ENCODE assay signal across 19 cellular contexts in genomic region chr5:72860499-72860898, GRCh38. TPM values are rescaled to one million over a fixed set of nuclear protein-coding genes. Genes with fewer than 3 reads are reported as not detected.
DNase-seq lines count a peak whose midpoint lies in the region; ATAC-seq, FAIRE-seq and TF ChIP-seq lines count a peak whose summit lies in the region.
"Had no signal": no experiment of that assay in that cellular context is flagged by ENCODE, and none has a peak within 500 bp of the region (broad histone marks: within the 10 kb centered on the region; RNA-seq: fewer than 3 reads in every experiment).

No MANE protein-coding gene starts in this region.

- H3K36me3 ChIP-seq in ACC112 (ENCODE audit: insufficient read depth, low read length) (peaks cover 66% of the 10 kb centered on the region), GM23338 (ENCODE audit: insufficient read depth) (peaks cover 70% of the 10 kb centered on the region), K562 (ENCODE audit: control insufficient read depth, insufficient read depth, low read length) (peaks cover 93% of the 10 kb centered on the region), left ventricle myocardium inferior (peaks cover 72% of the 10 kb centered on the region)
- H3K36me3 ChIP-seq in CD4-positive, alpha-beta memory T cell (ENCODE audit: insufficient read depth, low read length): peaks cover 25% of the 10 kb centered on the region
- H3K36me3 ChIP-seq: uterus had no signal

- FAIRE-seq in K562 (lab: Jason Lieb, UNC) (peak; percentile 37), HTR-8/SVneo (lab: Jason Lieb, UNC) (no peak)
- FAIRE-seq: GM18507 had no signal

- TF ChIP-seq CTCF in GM23338 (conservative IDR thresholded peaks at IDR 0.05; ENCODE audit: low read depth in 2 of 2) (no peak), K562 (IDR thresholded peaks at IDR 0.05 in 2 of 3, conservative IDR thresholded peaks at IDR 0.05 in 1 of 3; ENCODE audit: insufficient read depth in 2 of 3, low read depth in 1 of 3, low read length in 3 of 3) (no peak), left ventricle myocardium inferior (IDR thresholded peaks at IDR 0.05; ENCODE audit: borderline replicate concordance) (no peak)

- H4K20me1 ChIP-seq in GM23338 (replicated peaks; ENCODE audit: insufficient read depth) (peaks cover 28% of the 10 kb centered on the region; the same call in 1 of the 2 replicates), K562 (replicated peaks; ENCODE audit: control insufficient read depth, insufficient read depth, low read length) (0 out of 2 replicates have a peak, but pooled peaks cover 3% of the 10 kb centered on the region)

- intact Hi-C loops in K562 (cut with micrococcal nuclease) (no loop called here), left ventricle myocardium inferior (cut with micrococcal nuclease) (no loop called here)
- intact Hi-C loops in CD4-positive, alpha-beta memory T cell (cut with micrococcal nuclease): no loop called here

- no peaks in the 10 kb centered on the region for H3K4me1 Mint-ChIP-seq in GM23338
- peaks cover 23 to 54% (median 32%) of the 10 kb centered on the region in 4 donors for H3K4me1 Mint-ChIP-seq in CD4-positive, alpha-beta memory T cell
- H3K4me1 Mint-ChIP-seq: mesothelial cell of epicardium had no signal

- in situ Hi-C loops in K562 (cut with MboI): no loop called here

- no peak for TF ChIP-seq POLR2A in K562 (conservative IDR thresholded peaks at IDR 0.05)

- H3K4me2 ChIP-seq in GM23338 (no peak overlapping the region), K562 (ENCODE audit: insufficient read depth, low read length) (no peak overlapping the region)
- H3K4me2 ChIP-seq: BLaER1 treated with 17β-estradiol and CSF1 and Interleukin-3, amounts not matched to agents 10 nM and 100 nM had no signal

- peaks cover 5% of the 10 kb centered on the region for H3K27me3 Mint-ChIP-seq in GM23338 (ENCODE audit: insufficient read depth, low read depth, poor library complexity)
- H3K27me3 Mint-ChIP-seq in CD4-positive, alpha-beta memory T cell: no peaks in the 10 kb centered on the region

- H3K4me3 Mint-ChIP-seq in GM23338: no peak overlapping the region
- no peak overlapping the region for H3K4me3 Mint-ChIP-seq in CD4-positive, alpha-beta memory T cell
- H3K4me3 Mint-ChIP-seq: mesothelial cell of epicardium had no signal

- ATAC-seq in GM23338 (no peak), K562 (no peak; the same call in 2 of the 3 replicates)
- no peak for ATAC-seq in stimulated activated naive CD8-positive, alpha-beta T cell treated with anti-CD3 and anti-CD28 coated beads, Interleukin-15, Interleukin-2, amounts not matched to agents 100 U/mL and 50 U/mL, for 24 hours

- peak overlapping the region; percentile 4; the same call in 1 of the 2 replicates for H3K27ac ChIP-seq in ACC112 (ENCODE audit: low read depth, low read length)
- no peak overlapping the region for H3K27ac ChIP-seq in GM23338 (ENCODE audit: low read depth)
- H3K27ac ChIP-seq in K562 (ENCODE audit: extremely low read depth, low read depth, low read length): 0 out of 3 replicates have a peak overlapping the region, but pooled peaks have one; percentile 16
- H3K27ac ChIP-seq in left ventricle myocardium inferior (replicated peaks): peak overlapping the region; percentile 34
- H3K27ac ChIP-seq in CD4-positive, alpha-beta memory T cell (ENCODE audit: low read depth, low read length): no peak overlapping the region
- H3K27ac ChIP-seq: BLaER1 treated with 17β-estradiol and CSF1 and Interleukin-3, amounts not matched to agents 10 nM and 100 nM; parathyroid adenoma; SK-N-MC; VCaP had no signal

- H3K79me2 ChIP-seq in ACC112 (ENCODE audit: control insufficient read depth, insufficient read depth, low read length, unreplicated experiment): peaks cover 81% of the 10 kb centered on the region
- peaks cover 73% of the 10 kb centered on the region for H3K79me2 ChIP-seq in GM23338 (replicated peaks; ENCODE audit: insufficient read depth)
- peaks cover 60% of the 10 kb centered on the region for H3K79me2 ChIP-seq in K562 (ENCODE audit: control insufficient read depth, insufficient read depth, low read length)

- H3K27ac Mint-ChIP-seq in GM23338: 0 out of 2 replicates have a peak overlapping the region, but pooled peaks have one; percentile 36
- peak overlapping the region in 1 of 7 donors; percentile 54 for H3K27ac Mint-ChIP-seq in CD4-positive, alpha-beta memory T cell

- 75% methylated on average over 4 of the region's 4 CpGs for WGBS in K562 (ENCODE audit: insufficient coverage, low coverage, missing lambda C conversion rate)

- H3K9me1 ChIP-seq in K562 (ENCODE audit: control insufficient read depth, insufficient read depth, low read length): no peaks in the 10 kb centered on the region

- H2AFZ ChIP-seq in ACC112 (ENCODE audit: low read length, unreplicated experiment) (no peak overlapping the region), GM23338 (no peak overlapping the region), K562 (ENCODE audit: low read depth, low read length) (no peak overlapping the region)
- H2AFZ ChIP-seq: parathyroid adenoma had no signal

- no peaks in the 10 kb centered on the region for H3K9me2 ChIP-seq in GM23338 (ENCODE audit: insufficient read depth)

- H3K9ac ChIP-seq in K562 (ENCODE audit: insufficient read depth in 1 of 2, low read depth in 2 of 2, low read length in 2 of 2): no peak overlapping the region
- H3K9ac ChIP-seq: BLaER1 treated with 17β-estradiol and CSF1 and Interleukin-3, amounts not matched to agents 10 nM and 100 nM; parathyroid adenoma had no signal

- POLR2A ChIA-PET in K562 (lab: Yijun Ruan, JAX): interaction anchor here (0.7 to 2.1 kb wide), 2 partner anchors 11 to 226 kb away, joined by 4 to 15 read pairs; no protein-coding TSS in a partner anchor
- POLR2A ChIA-PET in CD4-positive, alpha-beta memory T cell (lab: Charles Lee; ENCODE audit: partially characterized antibody): interaction anchor here (0.7 to 1.2 kb wide), 3 partner anchors 12 to 617 kb away, joined by 3 to 5 read pairs (median 3); no protein-coding TSS in a partner anchor

- no peak for TF ChIP-seq RAD21 in K562 (CRISPR knock-in tag; conservative IDR thresholded peaks at IDR 0.05 in 1 of 2, IDR thresholded peaks at IDR 0.05 in 1 of 2)

- H3K9me3 ChIP-seq in K562 (replicated peaks; ENCODE audit: control insufficient read depth, insufficient read depth, low read depth, low read length): no peaks in the 10 kb centered on the region
- H3K9me3 ChIP-seq in left ventricle myocardium inferior (replicated peaks): no peaks in the 10 kb centered on the region
- no peaks in the 10 kb centered on the region for H3K9me3 ChIP-seq in CD4-positive, alpha-beta memory T cell (ENCODE audit: control insufficient read depth in 1 of 2, low read length in 2 of 2)
- H3K9me3 ChIP-seq: BLaER1 treated with 17β-estradiol and CSF1 and Interleukin-3, amounts not matched to agents 10 nM and 100 nM; HAP-1; uterus had no signal

- H3K27me3 ChIP-seq in ACC112 (ENCODE audit: insufficient read depth, low read length) (no peaks in the 10 kb centered on the region), GM23338 (ENCODE audit: insufficient read depth) (no peaks in the 10 kb centered on the region), K562 (ENCODE audit: control insufficient read depth in 2 of 2, insufficient read depth in 2 of 2, low read length in 2 of 2) (no peaks in the 10 kb centered on the region), left ventricle myocardium inferior (ENCODE audit: low read depth) (no peaks in the 10 kb centered on the region)
- H3K27me3 ChIP-seq in CD4-positive, alpha-beta memory T cell (ENCODE audit: insufficient read depth, low read length): no peaks in the 10 kb centered on the region
- H3K27me3 ChIP-seq: BLaER1 treated with 17β-estradiol and CSF1 and Interleukin-3, amounts not matched to agents 10 nM and 100 nM; uterus had no signal

- no peak for TF ChIP-seq EP300 in K562 (IDR thresholded peaks at IDR 0.05; ENCODE audit: low read length)

- no peaks in the 10 kb centered on the region for H3F3A ChIP-seq in GM23338 (replicated peaks; ENCODE audit: low read depth)

- H3K4me1 ChIP-seq in ACC112 (ENCODE audit: control insufficient read depth, insufficient read depth, low read length, unreplicated experiment) (peaks cover 29% of the 10 kb centered on the region), GM23338 (ENCODE audit: insufficient read depth) (no peaks in the 10 kb centered on the region), K562 (replicated peaks in 1 of 2; ENCODE audit: control insufficient read depth in 2 of 2, insufficient read depth in 2 of 2, low read length in 2 of 2) (no peaks in the 10 kb centered on the region), left ventricle myocardium inferior (peaks cover 41% of the 10 kb centered on the region)
- H3K4me1 ChIP-seq in CD4-positive, alpha-beta memory T cell (ENCODE audit: insufficient read depth, low read length): peaks cover 25% of the 10 kb centered on the region
- H3K4me1 ChIP-seq: HAP-1 had no signal

- peaks cover 95% of the 10 kb centered on the region for H3K36me3 Mint-ChIP-seq in GM23338 (ENCODE audit: low read depth)
- H3K36me3 Mint-ChIP-seq in CD4-positive, alpha-beta memory T cell: peaks cover 36 to 69% of the 10 kb centered on the region in 2 donors

- H3K4me3 ChIP-seq in ACC112 (ENCODE audit: low read depth, low read length): no peak overlapping the region
- H3K4me3 ChIP-seq in GM23338: no peak overlapping the region
- no peak overlapping the region for H3K4me3 ChIP-seq in K562
- H3K4me3 ChIP-seq in left ventricle myocardium inferior: no peak overlapping the region
- H3K4me3 ChIP-seq in CD4-positive, alpha-beta memory T cell (ENCODE audit: low read length in 2 of 2): no peak overlapping the region
- H3K4me3 ChIP-seq: BLaER1 treated with 17β-estradiol and CSF1 and Interleukin-3, amounts not matched to agents 10 nM and 100 nM; HAP-1; SK-N-MC; uterus had no signal

- CTCF ChIA-PET in K562 (lab: Yijun Ruan, JAX; ENCODE audit: low intra/inter-chr PET ratio): no interaction called here
- CTCF ChIA-PET in CD4-positive, alpha-beta memory T cell (lab: Charles Lee; ENCODE audit: partially characterized antibody): no interaction called here

- no peaks in the 10 kb centered on the region for H3K9me3 Mint-ChIP-seq in GM23338
- no peaks in the 10 kb centered on the region for H3K9me3 Mint-ChIP-seq in CD4-positive, alpha-beta memory T cell
- H3K9me3 Mint-ChIP-seq: mesothelial cell of epicardium had no signal

- DNase-seq in GM23338 (ENCODE audit: low spot score) (no peak), K562 (ENCODE audit: extremely low read depth in 1 of 4, low spot score in 3 of 4) (no peak), left ventricle myocardium inferior (no peak), NCI-H2196 treated with DMSO at 0.1 percent for 48 hours (lab: John Stamatoyannopoulos, UW; ENCODE audit: unreplicated experiment) (no peak), HTR-8/SVneo (ENCODE audit: insufficient read length, low spot score) (no peak)
- no peak for DNase-seq in stimulated activated naive CD8-positive, alpha-beta T cell treated with anti-CD3 and anti-CD28 coated beads, Interleukin-15, Interleukin-2, amounts not matched to agents 100 U/mL and 50 U/mL, for 24 hours
- no peak for DNase-seq in CD4-positive, alpha-beta memory T cell
- DNase-seq: activated CD8-positive, alpha-beta memory T cell treated with anti-CD3 and anti-CD28 coated beads, Interleukin-2, amount 50 U/mL, for 4 hours; NCI-H2171; stimulated activated CD4-positive, alpha-beta T cell treated with anti-CD3 and anti-CD28 coated beads, Interleukin-2, amount 100 ng/mL, for 24 hours; uterus had no signal

- BruUV-seq in K562 (replicated peaks; lab: Mats Ljungman, UMichigan): no TSS peak

RNA-seq across cellular contexts. Expression of gene TNPO1, which starts 44.0 kb away (rescaled TPM):
- total RNA-seq in GM23338 (2014; rRNA removed; shearing (Covaris generic)): 197 and 224 TPM in 2 replicates
- polyA plus RNA-seq in GM23338 (2016; fragmentation: Nextera tagmentation; extraction: Ambion mirVana): 94.7 and 117 TPM in 2 replicates
- total RNA-seq in K562 (2011; cell fraction: chromatin; rRNA removed; ENCODE audit: low replicate concordance): 54.6 and 209 TPM in 2 replicates
- 33.4 and 34.5 TPM in 2 replicates for total RNA-seq in K562 (2011; cell fraction: nucleolus; rRNA removed)
- 47.5 and 61.9 TPM in 2 replicates for total RNA-seq in K562 (2011; cell fraction: nucleoplasm; rRNA removed)
- 114 and 120 TPM in 2 replicates for total RNA-seq in K562 (2014; rRNA removed)
- total RNA-seq in K562 (2014; rRNA removed; fragmentation: Illumina TruSeq; extraction: Trizol): 160 and 174 TPM in 2 replicates
- 166 and 176 TPM in 2 replicates for total RNA-seq in K562 (2015; rRNA removed; fragmentation: Illumina TruSeq; extraction: Trizol)
- 124 and 127 TPM in 2 replicates for total RNA-seq in K562 (2021)
- 61.4 and 79.1 TPM in 2 replicates for polyA plus RNA-seq in K562 (2011; rRNA removed)
- polyA plus RNA-seq in K562 (2011; cell fraction: cytosol; rRNA removed): 34.5 and 43.6 TPM in 2 replicates
- polyA plus RNA-seq in K562 (2011; cell fraction: nucleus; rRNA removed): 29.5 and 30.0 TPM in 2 replicates
- polyA plus RNA-seq in K562 (2012): 36.9 and 59.5 TPM in 2 replicates
- polyA plus RNA-seq in K562 (2014; fragmentation: Illumina TruSeq; extraction: Trizol): 97.5 and 97.9 TPM in 2 replicates
- 10 to 100 TPM; 20.8 to 50.0 TPM for polyA plus RNA-seq in K562 (2014; fragmentation: Nextera tagmentation; extraction: Ambion mirVana)
- 52.0 and 57.9 TPM in 2 replicates for polyA plus RNA-seq in K562 (2014; rRNA removed)
- polyA minus RNA-seq in K562 (2011; rRNA and poly(A)+ RNA removed): 636 and 709 TPM in 2 replicates
- polyA minus RNA-seq in K562 (2011; cell fraction: cytosol; rRNA and poly(A)+ RNA removed): 124 and 164 TPM in 2 replicates
- 44.4 and 104 TPM in 2 replicates for polyA minus RNA-seq in K562 (2011; cell fraction: nucleus; rRNA and poly(A)+ RNA removed)
- 69.8 TPM for total RNA-seq in left ventricle myocardium inferior
- total RNA-seq in CD4-positive, alpha-beta memory T cell: 10 to 100 TPM; 86.2 to 86.4 TPM
- 10 to 100 TPM; 46.6 to 47.5 TPM for polyA plus RNA-seq in CD4-positive, alpha-beta memory T cell

Comparison
In these comparisons a context has a peak if more than half of its experiments do, and no peak if none do; other contexts are left out.
1. H3K27ac ChIP-seq: peak in ACC112 (single experiment), K562 (single experiment) and left ventricle myocardium inferior (single experiment); none in GM23338 (single experiment) and CD4-positive, alpha-beta memory T cell (single experiment).